Comparison of ENCODE assay signal across 36 cellular contexts in genomic region chr6:98352348-98352747, GRCh38.
"Had no signal": no experiment of that assay in that cellular context is flagged by ENCODE, and none has a peak within 500 bp of the region (broad histone marks: within the 10 kb centered on the region; RNA-seq: fewer than 3 reads in every experiment).

No MANE protein-coding gene starts in this region.

- H3K4me3 ChIP-seq: MG63 had no signal

- H3K9ac ChIP-seq: KMS-11 had no signal

- DNase-seq: Kasumi-1, KG1, MG63, MM.1S, MV-4-11, NCI-H1048, NCI-H1092, NCI-H1092 treated with DMSO at 0.1 percent for 48 hours, NCI-H1105, NCI-H1105 treated with DMSO at 0.1 percent for 48 hours, NCI-H1417, NCI-H1417 treated with DMSO at 0.1 percent for 48 hours, NCI-H1436, NCI-H1436 treated with DMSO at 0.1 percent for 48 hours, NCI-H146, NCI-H1694, NCI-H1694 treated with DMSO at 0.1 percent for 48 hours, NCI-H187, NCI-H187 treated with DMSO at 0.1 percent for 48 hours, NCI-H1930, NCI-H2029, NCI-H2029 treated with DMSO at 0.1 percent for 48 hours, NCI-H2081, NCI-H2081 treated with DMSO at 0.1 percent for 48 hours, NCI-H2107, NCI-H2171, NCI-H2171 treated with DMSO at 0.1 percent for 48 hours, NCI-H2227 treated with DMSO at 0.1 percent for 48 hours, NCI-H226, NCI-H345, NCI-H446, NCI-H446 treated with DMSO at 0.1 percent for 48 hours, NCI-H510A, NCI-H510A treated with DMSO at 0.1 percent for 48 hours, NCI-H524 had no signal

- H3K27ac ChIP-seq: KMS-11 had no signal

- H3K36me3 ChIP-seq: MG63 had no signal

- H3K9me3 ChIP-seq: MG63 had no signal

- H3K4me2 ChIP-seq: KMS-11 had no signal
